Comparison of ENCODE assay signal across 22 cellular contexts in genomic region chr1:53153752-53154151, GRCh38. TPM values are rescaled to one million over a fixed set of nuclear protein-coding genes. Genes with fewer than 3 reads are reported as not detected.
DNase-seq lines count a peak whose midpoint lies in the region; ATAC-seq and TF ChIP-seq lines count a peak whose summit lies in the region.
"Had no signal": no experiment of that assay in that cellular context is flagged by ENCODE, and none has a peak within 500 bp of the region (broad histone marks: within the 10 kb centered on the region; RNA-seq: fewer than 3 reads in every experiment).

No MANE protein-coding gene starts in this region.

- H4K20me1 ChIP-seq in mammary epithelial cell (ENCODE audit: insufficient read depth, low read length) = no peaks in the 10 kb centered on the region

- no peaks in the 10 kb centered on the region for H3K9me3 ChIP-seq in mammary epithelial cell (replicated peaks; ENCODE audit: insufficient read depth, low read length)
- H3K9me3 ChIP-seq in upper lobe of right lung = no peaks in the 10 kb centered on the region
- no peaks in the 10 kb centered on the region for H3K9me3 ChIP-seq in BE2C

- no peak overlapping the region for H3K9ac ChIP-seq in mammary epithelial cell (ENCODE audit: insufficient read depth, low read length)

- ATAC-seq in upper lobe of right lung (peak; percentile 55), left colon (no peak)
- ATAC-seq: Panc1 had no signal

- H3K9me3 Mint-ChIP-seq in MCF 10A (ENCODE audit: unreplicated experiment) = no peaks in the 10 kb centered on the region
- H3K9me3 Mint-ChIP-seq: CD8-positive, alpha-beta memory T cell had no signal

- H3K27me3 ChIP-seq in mammary epithelial cell (ENCODE audit: insufficient read depth, low read length) (no peaks in the 10 kb centered on the region), upper lobe of right lung (no peaks in the 10 kb centered on the region), BE2C (no peaks in the 10 kb centered on the region)

- BruUV-seq in MCF 10A (replicated peaks; lab: Mats Ljungman, UMichigan) (no TSS peak), mammary epithelial cell (replicated peaks; lab: Mats Ljungman, UMichigan) (no TSS peak)

- dilution Hi-C loops in mammary epithelial cell (cut with HindIII; ENCODE audit: low sequenced_read_pairs) = no loop called here

- H3K4me1 ChIP-seq in mammary epithelial cell (ENCODE audit: insufficient read depth, low read length) (no peaks in the 10 kb centered on the region), upper lobe of right lung (no peaks in the 10 kb centered on the region), BE2C (no peaks in the 10 kb centered on the region)

- in situ Hi-C loops in mammary epithelial cell (cut with MboI; ENCODE audit: low sequenced_read_pairs in 2 of 2) = no loop called here

- H3K36me3 ChIP-seq in mammary epithelial cell (ENCODE audit: insufficient read depth, low read length) (no peaks in the 10 kb centered on the region), upper lobe of right lung (no peaks in the 10 kb centered on the region), BE2C (no peaks in the 10 kb centered on the region)

- H2AFZ ChIP-seq in mammary epithelial cell (ENCODE audit: low read depth, low read length) = no peak overlapping the region

- no peak overlapping the region for H3K4me3 Mint-ChIP-seq in MCF 10A (ENCODE audit: unreplicated experiment)
- H3K4me3 Mint-ChIP-seq: CD8-positive, alpha-beta memory T cell had no signal

- H3K4me3 ChIP-seq in mammary epithelial cell (replicated peaks in 1 of 3; ENCODE audit: insufficient read depth in 1 of 3, low read depth in 2 of 3, low read length in 3 of 3) (no peak overlapping the region), epithelial cell of esophagus (ENCODE audit: low read length) (no peak overlapping the region), upper lobe of right lung (no peak overlapping the region), BE2C (ENCODE audit: low read depth, low read length) (no peak overlapping the region)

- intact Hi-C loops in MCF 10A (cut with micrococcal nuclease) (no loop called here), mammary epithelial cell (cut with micrococcal nuclease) (no loop called here), upper lobe of right lung (cut with DNase I) (no loop called here), left colon (cut with DNase I, micrococcal nuclease) (no loop called here)

- CTCF ChIA-PET in MCF 10A (lab: Yijun Ruan, JAX) (interaction anchor here (0.6 to 1.2 kb wide), 2 partner anchors 29 to 1074 kb away, joined by 4 to 5 read pairs; no protein-coding TSS in a partner anchor), mammary epithelial cell (lab: Charles Lee; ENCODE audit: low non-redundant PET) (no interaction called here)

- H3K79me2 ChIP-seq in mammary epithelial cell (ENCODE audit: insufficient read depth, low read length) = no peaks in the 10 kb centered on the region

- 33% methylated on average over 3 of the region's 3 CpGs for WGBS in mammary epithelial cell (ENCODE audit: low coverage, missing lambda C conversion rate)

- H3K27ac ChIP-seq in mammary epithelial cell (ENCODE audit: insufficient read depth, low read depth, low read length) (no peak overlapping the region), upper lobe of right lung (no peak overlapping the region)
- H3K27ac ChIP-seq: 22Rv1, C4-2B, HL-60 had no signal

- TF ChIP-seq CTCF in MCF 10A (IDR thresholded peaks at IDR 0.05; ENCODE audit: unreplicated experiment) (no peak), mammary epithelial cell (conservative IDR thresholded peaks at IDR 0.05 in 1 of 2, IDR thresholded peaks at IDR 0.05 in 1 of 2; ENCODE audit: extremely low read depth in 1 of 2, insufficient read depth in 1 of 2, low read depth in 1 of 2, low read length in 2 of 2) (no peak), epithelial cell of esophagus (IDR thresholded peaks at IDR 0.05; ENCODE audit: insufficient read depth, low read depth, low read length, missing control alignments) (no peak), upper lobe of right lung (IDR thresholded peaks at IDR 0.05) (no peak), BE2C (IDR thresholded peaks at IDR 0.05; ENCODE audit: low read depth, low read length) (no peak)

- no peaks in the 10 kb centered on the region for H3K4me1 Mint-ChIP-seq in MCF 10A (ENCODE audit: insufficient read depth, unreplicated experiment)
- H3K4me1 Mint-ChIP-seq: CD8-positive, alpha-beta memory T cell had no signal

- H3K4me2 ChIP-seq in mammary epithelial cell (ENCODE audit: insufficient read depth, low read depth, low read length) = no peak overlapping the region

- H3K27ac Mint-ChIP-seq in MCF 10A (ENCODE audit: low read depth, unreplicated experiment) = no peak overlapping the region
- H3K27ac Mint-ChIP-seq: CD8-positive, alpha-beta memory T cell had no signal

- no peaks in the 10 kb centered on the region for H3K36me3 Mint-ChIP-seq in MCF 10A (ENCODE audit: insufficient read depth, unreplicated experiment)
- H3K36me3 Mint-ChIP-seq: CD8-positive, alpha-beta memory T cell had no signal

- H3K27me3 Mint-ChIP-seq in MCF 10A (ENCODE audit: insufficient read depth, unreplicated experiment) = no peaks in the 10 kb centered on the region

- DNase-seq in MCF 10A (ENCODE audit: unreplicated experiment) = peak; percentile 38
- no peak for DNase-seq in mammary epithelial cell
- DNase-seq in epithelial cell of esophagus (ENCODE audit: low read depth) = peak; percentile 18
- peak; percentile 45 for DNase-seq in iris pigment epithelial cell (ENCODE audit: low read depth)
- no peak for DNase-seq in upper lobe of right lung
- no peak for DNase-seq in A172 (ENCODE audit: low spot score)
- no peak for DNase-seq in BE2C
- DNase-seq in left colon = no peak
- DNase-seq: AML-193; Calu3; CD8-positive, alpha-beta memory T cell; DMS153; KG1; NCI-H1105; NCI-H146; NCI-H2029; NCI-H524 treated with DMSO at 0.1 percent for 48 hours; NCI-H82 had no signal

- POLR2A ChIA-PET in MCF 10A (lab: Yijun Ruan, JAX) = no interaction called here

RNA-seq across cellular contexts. Expression of gene SLC1A7, which starts 11.3 kb away (rescaled TPM):
- total RNA-seq in MCF 10A (2022) = not detected in 2 replicates
- total RNA-seq in mammary epithelial cell = not detected
- polyA plus RNA-seq in mammary epithelial cell = not detected
- polyA minus RNA-seq in mammary epithelial cell = not detected
- 0.26 TPM for total RNA-seq in upper lobe of right lung
- not detected in 2 replicates for total RNA-seq in A172 (2014; rRNA removed; shearing (Covaris generic))
- polyA plus RNA-seq in BE2C (2012; ENCODE audit: insufficient read depth, insufficient read length, low read depth) = not detected
- total RNA-seq in left colon = 1 to 10 TPM in 1 of 2 donors, under 1 TPM in 1; 0.58 to 1.1 TPM
- total RNA-seq: Calu3; CD8-positive, alpha-beta memory T cell had no signal

RNA-seq across cellular contexts. Expression of gene CPT2, which starts 42.9 kb away (rescaled TPM):
- total RNA-seq in MCF 10A (2022) (17.3 and 19.6 TPM in 2 replicates), mammary epithelial cell (10 to 100 TPM; 21.2 to 28.0 TPM), upper lobe of right lung (24.1 TPM), left colon (10 to 100 TPM; 71.1 to 76.4 TPM)
- polyA plus RNA-seq in mammary epithelial cell = 25.2 TPM
- polyA minus RNA-seq in mammary epithelial cell = 12.6 TPM
- 13.9 and 18.4 TPM in 2 replicates for total RNA-seq in A172 (2014; rRNA removed; shearing (Covaris generic))
- polyA plus RNA-seq in BE2C (2012; ENCODE audit: insufficient read depth, insufficient read length, low read depth) = 3.5 TPM

Comparison
In these comparisons a context has a peak if more than half of its experiments do, and no peak if none do; other contexts are left out.
1. DNase-seq: peak in MCF 10A (single experiment), epithelial cell of esophagus (single experiment) and iris pigment epithelial cell (single experiment); none in mammary epithelial cell (single experiment), upper lobe of right lung (single experiment), A172 (single experiment), BE2C (single experiment) and left colon (0 of 2).